Comparison of ENCODE assay signal across 25 cellular contexts in genomic region chr17:80692931-80693467, GRCh38.
A peak's percentile ranks its signal among the peaks of the same experiment; 100 is the strongest.
DNase-seq lines count a peak whose midpoint lies in the region; TF ChIP-seq lines count a peak whose summit lies in the region.
"Had no signal": no experiment of that assay in that cellular context is flagged by ENCODE, and none has a peak within 500 bp of the region (broad histone marks: within the 10 kb centered on the region; RNA-seq: fewer than 3 reads in every experiment).

No MANE protein-coding gene starts in this region.

- peaks cover 76% of the 10 kb centered on the region for H3K79me2 ChIP-seq in mammary epithelial cell (ENCODE audit: insufficient read depth, low read length)

- peaks cover 9% of the 10 kb centered on the region for H3K4me1 ChIP-seq in mammary epithelial cell (ENCODE audit: insufficient read depth, low read length)
- H3K4me1 ChIP-seq in A673 (ENCODE audit: insufficient read depth, low read length, poor library complexity, severe bottlenecking), result no peaks in the 10 kb centered on the region

- H3K9me3 ChIP-seq in mammary epithelial cell (replicated peaks; ENCODE audit: insufficient read depth, low read length) (no peaks in the 10 kb centered on the region), WERI-Rb-1 (ENCODE audit: severe bottlenecking) (no peaks in the 10 kb centered on the region), A673 (ENCODE audit: low read depth, low read length, poor library complexity, severe bottlenecking) (no peaks in the 10 kb centered on the region)
- H3K9me3 ChIP-seq: left ventricle myocardium inferior, mucosa of descending colon, tibial nerve had no signal

- TF ChIP-seq CTCF in MCF 10A (IDR thresholded peaks at IDR 0.05; ENCODE audit: unreplicated experiment) (no peak), mammary epithelial cell (conservative IDR thresholded peaks at IDR 0.05 in 1 of 2, IDR thresholded peaks at IDR 0.05 in 1 of 2; ENCODE audit: extremely low read depth in 1 of 2, insufficient read depth in 1 of 2, low read depth in 1 of 2, low read length in 2 of 2) (no peak), WERI-Rb-1 (IDR thresholded peaks at IDR 0.05; ENCODE audit: low read depth, low read length) (no peak), type B pancreatic cell (conservative IDR thresholded peaks at IDR 0.05) (no peak), A673 (conservative IDR thresholded peaks at IDR 0.05; ENCODE audit: low read depth, low read length) (no peak)

- H3K9ac ChIP-seq in mammary epithelial cell (ENCODE audit: insufficient read depth, low read length), result no peak overlapping the region
- H3K9ac ChIP-seq: GM23248 had no signal

- H3K4me3 ChIP-seq in mammary epithelial cell (replicated peaks in 1 of 3; ENCODE audit: insufficient read depth in 1 of 3, low read depth in 2 of 3, low read length in 3 of 3) (no peak overlapping the region), WERI-Rb-1 (ENCODE audit: low read depth, low read length) (no peak overlapping the region), A673 (ENCODE audit: low read depth, low read length, poor library complexity, severe bottlenecking) (no peak overlapping the region)
- H3K4me3 ChIP-seq: GM23248, hepatocyte, left ventricle myocardium inferior, mucosa of descending colon, tibial nerve had no signal

- H3K36me3 ChIP-seq in mammary epithelial cell (ENCODE audit: insufficient read depth, low read length) (no peaks in the 10 kb centered on the region), WERI-Rb-1 (peaks cover 11% of the 10 kb centered on the region; the same call in 1 of the 2 replicates), A673 (ENCODE audit: insufficient read depth, low read length, poor library complexity, severe bottlenecking) (no peaks in the 10 kb centered on the region)

- H3K27me3 ChIP-seq in mammary epithelial cell (ENCODE audit: insufficient read depth, low read length) (no peaks in the 10 kb centered on the region), WERI-Rb-1 (ENCODE audit: insufficient read depth, low read depth, severe bottlenecking) (no peaks in the 10 kb centered on the region), A673 (replicated peaks; ENCODE audit: insufficient read depth, low read depth, low read length, poor library complexity) (no peaks in the 10 kb centered on the region)
- H3K27me3 ChIP-seq: hepatocyte, tibial nerve had no signal

- H3K9me3 Mint-ChIP-seq in MCF 10A (ENCODE audit: unreplicated experiment) (no peaks in the 10 kb centered on the region), type B pancreatic cell (peaks cover 8% of the 10 kb centered on the region)
- H3K9me3 Mint-ChIP-seq: activated B cell treated with CpG ODN at 0.5 μM for 24 hours; activated CD4-positive, alpha-beta memory T cell treated with anti-CD3 and anti-CD28 coated beads for 36 hours; nephron; stimulated activated naive CD8-positive, alpha-beta T cell treated with anti-CD3 and anti-CD28 coated beads, Interleukin-15, amount 100 ng/mL, for 72 hours had no signal

- no peaks in the 10 kb centered on the region for H3K27me3 Mint-ChIP-seq in MCF 10A (ENCODE audit: insufficient read depth, unreplicated experiment)
- H3K27me3 Mint-ChIP-seq in type B pancreatic cell, result no peaks in the 10 kb centered on the region
- H3K27me3 Mint-ChIP-seq: activated B cell treated with CpG ODN at 0.5 μM for 24 hours; activated CD4-positive, alpha-beta memory T cell treated with anti-CD3 and anti-CD28 coated beads for 36 hours; stimulated activated naive CD8-positive, alpha-beta T cell treated with anti-CD3 and anti-CD28 coated beads, Interleukin-15, amount 100 ng/mL, for 72 hours had no signal

- DNase-seq in MCF 10A (ENCODE audit: unreplicated experiment), result no peak
- no peak for DNase-seq in mammary epithelial cell
- no peak for DNase-seq in WERI-Rb-1
- DNase-seq in medulla oblongata (ENCODE audit: extremely low spot score), result peak; percentile 64
- DNase-seq in type B pancreatic cell (ENCODE audit: extremely low spot score, unreplicated experiment), result no peak
- no peak for DNase-seq in A673 (ENCODE audit: low spot score)
- DNase-seq in Kasumi-1 (lab: John Stamatoyannopoulos, UW), result no peak
- DNase-seq in GM03348 (ENCODE audit: low spot score), result no peak
- DNase-seq: activated B cell treated with CpG ODN at 0.5 μM for 24 hours; activated CD4-positive, alpha-beta memory T cell treated with anti-CD3 and anti-CD28 coated beads for 36 hours; activated effector memory CD4-positive, alpha-beta T cell treated with anti-CD3 and anti-CD28 coated beads, Interleukin-2, amount 50 U/mL, for 16 hours; effector CD4-positive, alpha-beta T cell; erythroblast; GF-D8; GM23248; left ventricle myocardium inferior; mucosa of descending colon; NCI-H1694 treated with DMSO at 0.1 percent for 48 hours; NCI-H526; stimulated activated CD4-positive, alpha-beta T cell treated with anti-CD3 and anti-CD28 coated beads, Interleukin-15, amount 100 ng/mL, for 24 hours; stimulated activated naive CD8-positive, alpha-beta T cell treated with anti-CD3 and anti-CD28 coated beads, Interleukin-15, amount 100 ng/mL, for 72 hours; T-helper 9 cell had no signal

- no peaks in the 10 kb centered on the region for H4K20me1 ChIP-seq in mammary epithelial cell (ENCODE audit: insufficient read depth, low read length)

- CTCF ChIA-PET in MCF 10A (lab: Yijun Ruan, JAX), result interaction anchor here (1.3 kb wide), 1 partner anchor 10 kb away, joined by 3 read pairs; no protein-coding TSS in a partner anchor
- CTCF ChIA-PET in mammary epithelial cell (lab: Charles Lee; ENCODE audit: low non-redundant PET), result no interaction called here
- CTCF ChIA-PET in A673 (lab: Charles Lee), result no interaction called here

- intact Hi-C loops in MCF 10A (cut with micrococcal nuclease) (no loop called here), mammary epithelial cell (cut with micrococcal nuclease) (no loop called here), A673 (cut with micrococcal nuclease; ENCODE audit: unreplicated experiment) (no loop called here)

- 82% methylated on average over 13 of the region's 13 CpGs for WGBS in mammary epithelial cell (ENCODE audit: low coverage, missing lambda C conversion rate)

- BruUV-seq in MCF 10A (replicated peaks; lab: Mats Ljungman, UMichigan) (no TSS peak), mammary epithelial cell (replicated peaks; lab: Mats Ljungman, UMichigan) (no TSS peak), A673 (replicated peaks; lab: Mats Ljungman, UMichigan) (no TSS peak)

- POLR2A ChIA-PET in MCF 10A (lab: Yijun Ruan, JAX), result interaction anchor here (0.7 kb wide), 1 partner anchor 96 kb away, joined by 4 read pairs; no protein-coding TSS in a partner anchor
- POLR2A ChIA-PET in A673 (lab: Charles Lee; ENCODE audit: low non-redundant PET), result no interaction called here

- H3K36me3 Mint-ChIP-seq in MCF 10A (ENCODE audit: insufficient read depth, unreplicated experiment), result no peaks in the 10 kb centered on the region
- peaks cover 6% of the 10 kb centered on the region for H3K36me3 Mint-ChIP-seq in type B pancreatic cell
- H3K36me3 Mint-ChIP-seq: activated CD4-positive, alpha-beta memory T cell treated with anti-CD3 and anti-CD28 coated beads for 36 hours had no signal

- peaks cover 6% of the 10 kb centered on the region for H3K4me1 Mint-ChIP-seq in MCF 10A (ENCODE audit: insufficient read depth, unreplicated experiment)
- peaks cover 62% of the 10 kb centered on the region for H3K4me1 Mint-ChIP-seq in type B pancreatic cell (ENCODE audit: unreplicated experiment)
- H3K4me1 Mint-ChIP-seq: activated B cell treated with CpG ODN at 0.5 μM for 24 hours had no signal

- H2AFZ ChIP-seq in mammary epithelial cell (ENCODE audit: low read depth, low read length), result no peak overlapping the region
- H2AFZ ChIP-seq: GM23248, hepatocyte had no signal

- no peak overlapping the region for H3K27ac ChIP-seq in mammary epithelial cell (ENCODE audit: insufficient read depth, low read depth, low read length)
- H3K27ac ChIP-seq in WERI-Rb-1, result peak overlapping the region; percentile 52
- no peak overlapping the region for H3K27ac ChIP-seq in A673 (ENCODE audit: low read depth, low read length, poor library complexity, severe bottlenecking)
- H3K27ac ChIP-seq: GM23248, left ventricle myocardium inferior had no signal

- no peak overlapping the region for H3K4me2 ChIP-seq in mammary epithelial cell (ENCODE audit: insufficient read depth, low read depth, low read length)
- H3K4me2 ChIP-seq: hepatocyte had no signal

- in situ Hi-C loops in mammary epithelial cell (cut with MboI; ENCODE audit: low sequenced_read_pairs in 2 of 2), result no loop called here

- H3K27ac Mint-ChIP-seq in MCF 10A (ENCODE audit: low read depth, unreplicated experiment) (peak overlapping the region; percentile 88), type B pancreatic cell (peak overlapping the region; percentile 45)
- H3K27ac Mint-ChIP-seq: activated B cell treated with CpG ODN at 0.5 μM for 24 hours; activated CD4-positive, alpha-beta memory T cell treated with anti-CD3 and anti-CD28 coated beads for 36 hours; nephron had no signal

- H3K4me3 Mint-ChIP-seq in MCF 10A (ENCODE audit: unreplicated experiment) (no peak overlapping the region), type B pancreatic cell (no peak overlapping the region)
- H3K4me3 Mint-ChIP-seq: activated B cell treated with CpG ODN at 0.5 μM for 24 hours; activated CD4-positive, alpha-beta memory T cell treated with anti-CD3 and anti-CD28 coated beads for 36 hours; nephron; stimulated activated naive CD8-positive, alpha-beta T cell treated with anti-CD3 and anti-CD28 coated beads, Interleukin-15, amount 100 ng/mL, for 72 hours had no signal

- dilution Hi-C loops in mammary epithelial cell (cut with HindIII; ENCODE audit: low sequenced_read_pairs), result loop anchor here (5.0 kb wide), 1 partner anchor 34 kb away; no protein-coding TSS in a partner anchor
